8 cellular contexts compared by ENCODE assay signal in genomic region chr9:7974335-7975005, GRCh38.
DNase-seq lines count a peak whose midpoint lies in the region; ATAC-seq and TF ChIP-seq lines count a peak whose summit lies in the region.

No MANE protein-coding gene starts in this region.

- peaks cover 44% of the 10 kb centered on the region for H3K4me1 Mint-ChIP-seq in T-helper 1 cell treated with Interleukin-12 subunit alpha and Interleukin-12 subunit beta and Interleukin-4 antibody, amounts not matched to agents 30 μg/mL and 1 μg/mL, for 36 hours (ENCODE audit: low read depth)
- peaks cover 30% of the 10 kb centered on the region for H3K4me1 Mint-ChIP-seq in progenitor cell of endocrine pancreas (ENCODE audit: low read depth)

- no peak for DNase-seq in activated CD4-positive, CD25-positive, alpha-beta regulatory T cell (lab: John Stamatoyannopoulos, UW)
- DNase-seq in progenitor cell of endocrine pancreas (ENCODE audit: low spot score, unreplicated experiment) = no peak
- DNase-seq in amygdala (lab: John Stamatoyannopoulos, UW) = no peak
- no peak for DNase-seq in midbrain (lab: John Stamatoyannopoulos, UW)

- H3K27ac Mint-ChIP-seq in T-helper 1 cell treated with Interleukin-12 subunit alpha and Interleukin-12 subunit beta and Interleukin-4 antibody, amounts not matched to agents 30 μg/mL and 1 μg/mL, for 36 hours = peak overlapping the region; percentile 49
- H3K27ac Mint-ChIP-seq in progenitor cell of endocrine pancreas = peak overlapping the region; percentile 64

- peak; percentile 44 to 49 for ATAC-seq in activated CD4-positive, CD25-positive, alpha-beta regulatory T cell treated with anti-CD3 and anti-CD28 coated beads, Interleukin-2, amount 50 U/mL, for 24 hours
- ATAC-seq in HG03095 (IDR thresholded peaks at IDR 0.05; ENCODE audit: unreplicated experiment) (peak; percentile 30), HG02970 (IDR thresholded peaks at IDR 0.05; ENCODE audit: low FRiP score, unreplicated experiment) (no peak)

- H3K36me3 Mint-ChIP-seq in T-helper 1 cell treated with Interleukin-12 subunit alpha and Interleukin-12 subunit beta and Interleukin-4 antibody, amounts not matched to agents 30 μg/mL and 1 μg/mL, for 36 hours (ENCODE audit: low read depth) = no peaks in the 10 kb centered on the region
- no peaks in the 10 kb centered on the region for H3K36me3 Mint-ChIP-seq in progenitor cell of endocrine pancreas (ENCODE audit: insufficient read depth)

- H3K4me3 Mint-ChIP-seq in T-helper 1 cell treated with Interleukin-12 subunit alpha and Interleukin-12 subunit beta and Interleukin-4 antibody, amounts not matched to agents 30 μg/mL and 1 μg/mL, for 36 hours = peak overlapping the region; percentile 19
- no peak overlapping the region for H3K4me3 Mint-ChIP-seq in progenitor cell of endocrine pancreas (ENCODE audit: low read depth)

- TF ChIP-seq CTCF in progenitor cell of endocrine pancreas (IDR thresholded peaks at IDR 0.05; ENCODE audit: unreplicated experiment) = no peak

- no peaks in the 10 kb centered on the region for H3K9me3 Mint-ChIP-seq in T-helper 1 cell treated with Interleukin-12 subunit alpha and Interleukin-12 subunit beta and Interleukin-4 antibody, amounts not matched to agents 30 μg/mL and 1 μg/mL, for 36 hours
- H3K9me3 Mint-ChIP-seq in progenitor cell of endocrine pancreas (ENCODE audit: low read depth) = no peaks in the 10 kb centered on the region

- no peaks in the 10 kb centered on the region for H3K27me3 Mint-ChIP-seq in T-helper 1 cell treated with Interleukin-12 subunit alpha and Interleukin-12 subunit beta and Interleukin-4 antibody, amounts not matched to agents 30 μg/mL and 1 μg/mL, for 36 hours (ENCODE audit: low read depth)
- no peaks in the 10 kb centered on the region for H3K27me3 Mint-ChIP-seq in progenitor cell of endocrine pancreas
